2 cellular contexts compared by ENCODE assay signal in the genomic region with DNA sequence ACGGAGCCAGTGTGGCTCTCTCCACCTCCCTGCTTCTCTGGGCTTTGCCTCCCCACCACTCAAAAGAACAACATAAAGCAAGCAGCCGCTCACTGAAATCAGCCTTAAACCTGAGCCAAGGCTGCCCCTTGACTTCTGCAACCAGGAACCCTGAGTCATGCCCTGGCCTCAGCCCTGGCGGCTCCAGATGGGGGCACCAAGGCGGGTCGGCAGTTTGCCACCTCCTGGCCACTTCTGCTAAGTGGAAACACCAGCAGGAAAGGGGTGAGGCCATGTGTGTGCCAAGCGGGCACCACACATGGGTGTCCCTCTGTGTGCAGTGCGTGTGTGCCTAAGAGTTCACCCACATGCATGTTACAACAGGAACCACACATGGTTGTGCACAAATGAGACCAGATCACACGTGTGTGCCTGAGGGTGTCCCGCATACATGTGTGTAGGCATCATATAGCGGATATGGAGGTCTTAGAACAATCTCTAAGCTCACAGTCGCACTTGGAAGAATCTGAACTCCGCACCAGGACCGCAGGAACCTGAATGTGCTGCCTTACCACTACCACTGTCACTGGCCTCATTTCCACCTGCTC.
TF ChIP-seq lines count a peak whose summit lies in the region.

No MANE protein-coding gene starts in this region.

TF ChIP-seq in HCT116, 20 proteins besides CTCF, POLR2A, EP300 and RAD21 (continued from another document):
- TF ChIP-seq ELF1 (IDR thresholded peaks at IDR 0.05; ENCODE audit: borderline replicate concordance, low read depth) (no peak), SIN3A (IDR thresholded peaks at IDR 0.05; ENCODE audit: low read depth) (no peak), FOSL1 (IDR thresholded peaks at IDR 0.05; ENCODE audit: low read depth) (no peak), TCF7L2 (IDR thresholded peaks at IDR 0.05; ENCODE audit: borderline replicate concordance, extremely low read depth, insufficient read depth, insufficient read length) (no peak), POLR2AphosphoS5 (IDR thresholded peaks at IDR 0.05; ENCODE audit: low read depth, low read length) (no peak), SRF (IDR thresholded peaks at IDR 0.05; ENCODE audit: low read depth) (no peak), SP1 (IDR thresholded peaks at IDR 0.05; ENCODE audit: low read depth) (no peak), YY1 (IDR thresholded peaks at IDR 0.05; ENCODE audit: extremely low read depth, insufficient replicate concordance, low read depth, low read length) (no peak), EZH2phosphoT487 (IDR thresholded peaks at IDR 0.05; ENCODE audit: borderline replicate concordance) (no peak)
- TF ChIP-seq, protein P1, sequence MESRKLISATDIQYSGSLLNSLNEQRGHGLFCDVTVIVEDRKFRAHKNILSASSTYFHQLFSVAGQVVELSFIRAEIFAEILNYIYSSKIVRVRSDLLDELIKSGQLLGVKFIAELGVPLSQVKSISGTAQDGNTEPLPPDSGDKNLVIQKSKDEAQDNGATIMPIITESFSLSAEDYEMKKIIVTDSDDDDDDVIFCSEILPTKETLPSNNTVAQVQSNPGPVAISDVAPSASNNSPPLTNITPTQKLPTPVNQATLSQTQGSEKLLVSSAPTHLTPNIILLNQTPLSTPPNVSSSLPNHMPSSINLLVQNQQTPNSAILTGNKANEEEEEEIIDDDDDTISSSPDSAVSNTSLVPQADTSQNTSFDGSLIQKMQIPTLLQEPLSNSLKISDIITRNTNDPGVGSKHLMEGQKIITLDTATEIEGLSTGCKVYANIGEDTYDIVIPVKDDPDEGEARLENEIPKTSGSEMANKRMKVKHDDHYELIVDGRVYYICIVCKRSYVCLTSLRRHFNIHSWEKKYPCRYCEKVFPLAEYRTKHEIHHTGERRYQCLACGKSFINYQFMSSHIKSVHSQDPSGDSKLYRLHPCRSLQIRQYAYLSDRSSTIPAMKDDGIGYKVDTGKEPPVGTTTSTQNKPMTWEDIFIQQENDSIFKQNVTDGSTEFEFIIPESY (IDR thresholded peaks at IDR 0.05; ENCODE audit: extremely low read depth, insufficient replicate concordance, low read length), result no peak
- TF ChIP-seq, protein P2, sequence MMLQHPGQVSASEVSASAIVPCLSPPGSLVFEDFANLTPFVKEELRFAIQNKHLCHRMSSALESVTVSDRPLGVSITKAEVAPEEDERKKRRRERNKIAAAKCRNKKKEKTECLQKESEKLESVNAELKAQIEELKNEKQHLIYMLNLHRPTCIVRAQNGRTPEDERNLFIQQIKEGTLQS (IDR thresholded peaks at IDR 0.05), result no peak

TF ChIP-seq in SK-N-SH treated with all-trans-retinoic acid at 6 μM for 48 hours, 23 proteins besides CTCF, POLR2A, EP300 and RAD21 (continued from another document):
- TF ChIP-seq, protein P3, sequence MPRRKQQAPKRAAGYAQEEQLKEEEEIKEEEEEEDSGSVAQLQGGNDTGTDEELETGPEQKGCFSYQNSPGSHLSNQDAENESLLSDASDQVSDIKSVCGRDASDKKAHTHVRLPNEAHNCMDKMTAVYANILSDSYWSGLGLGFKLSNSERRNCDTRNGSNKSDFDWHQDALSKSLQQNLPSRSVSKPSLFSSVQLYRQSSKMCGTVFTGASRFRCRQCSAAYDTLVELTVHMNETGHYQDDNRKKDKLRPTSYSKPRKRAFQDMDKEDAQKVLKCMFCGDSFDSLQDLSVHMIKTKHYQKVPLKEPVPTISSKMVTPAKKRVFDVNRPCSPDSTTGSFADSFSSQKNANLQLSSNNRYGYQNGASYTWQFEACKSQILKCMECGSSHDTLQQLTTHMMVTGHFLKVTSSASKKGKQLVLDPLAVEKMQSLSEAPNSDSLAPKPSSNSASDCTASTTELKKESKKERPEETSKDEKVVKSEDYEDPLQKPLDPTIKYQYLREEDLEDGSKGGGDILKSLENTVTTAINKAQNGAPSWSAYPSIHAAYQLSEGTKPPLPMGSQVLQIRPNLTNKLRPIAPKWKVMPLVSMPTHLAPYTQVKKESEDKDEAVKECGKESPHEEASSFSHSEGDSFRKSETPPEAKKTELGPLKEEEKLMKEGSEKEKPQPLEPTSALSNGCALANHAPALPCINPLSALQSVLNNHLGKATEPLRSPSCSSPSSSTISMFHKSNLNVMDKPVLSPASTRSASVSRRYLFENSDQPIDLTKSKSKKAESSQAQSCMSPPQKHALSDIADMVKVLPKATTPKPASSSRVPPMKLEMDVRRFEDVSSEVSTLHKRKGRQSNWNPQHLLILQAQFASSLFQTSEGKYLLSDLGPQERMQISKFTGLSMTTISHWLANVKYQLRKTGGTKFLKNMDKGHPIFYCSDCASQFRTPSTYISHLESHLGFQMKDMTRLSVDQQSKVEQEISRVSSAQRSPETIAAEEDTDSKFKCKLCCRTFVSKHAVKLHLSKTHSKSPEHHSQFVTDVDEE (CRISPR knock-in tag; IDR thresholded peaks at IDR 0.05), result no peak
- TF ChIP-seq ZNF565 (CRISPR knock-in tag; conservative IDR thresholded peaks at IDR 0.05; ENCODE audit: low read depth) (no peak), ZFP3 (CRISPR knock-in tag; IDR thresholded peaks at IDR 0.05) (no peak), ARNTL (CRISPR knock-in tag; IDR thresholded peaks at IDR 0.05; ENCODE audit: borderline replicate concordance, low read depth) (no peak), BACH2 (CRISPR knock-in tag; IDR thresholded peaks at IDR 0.05; ENCODE audit: borderline replicate concordance) (no peak), ZFP30 (CRISPR knock-in tag; IDR thresholded peaks at IDR 0.05) (no peak), PPARA (CRISPR knock-in tag; IDR thresholded peaks at IDR 0.05; ENCODE audit: borderline replicate concordance) (no peak), RARB (CRISPR knock-in tag; IDR thresholded peaks at IDR 0.05) (no peak), GLIS3 (CRISPR knock-in tag; IDR thresholded peaks at IDR 0.05) (no peak), ZNF8 (CRISPR knock-in tag; IDR thresholded peaks at IDR 0.05) (no peak), ZNF70 (CRISPR knock-in tag; IDR thresholded peaks at IDR 0.05) (no peak), CSDC2 (CRISPR knock-in tag; IDR thresholded peaks at IDR 0.05) (no peak), ESRRG (CRISPR knock-in tag; IDR thresholded peaks at IDR 0.05) (no peak), TOX (CRISPR knock-in tag; IDR thresholded peaks at IDR 0.05; ENCODE audit: borderline replicate concordance) (no peak)
- TF ChIP-seq, protein P4, sequence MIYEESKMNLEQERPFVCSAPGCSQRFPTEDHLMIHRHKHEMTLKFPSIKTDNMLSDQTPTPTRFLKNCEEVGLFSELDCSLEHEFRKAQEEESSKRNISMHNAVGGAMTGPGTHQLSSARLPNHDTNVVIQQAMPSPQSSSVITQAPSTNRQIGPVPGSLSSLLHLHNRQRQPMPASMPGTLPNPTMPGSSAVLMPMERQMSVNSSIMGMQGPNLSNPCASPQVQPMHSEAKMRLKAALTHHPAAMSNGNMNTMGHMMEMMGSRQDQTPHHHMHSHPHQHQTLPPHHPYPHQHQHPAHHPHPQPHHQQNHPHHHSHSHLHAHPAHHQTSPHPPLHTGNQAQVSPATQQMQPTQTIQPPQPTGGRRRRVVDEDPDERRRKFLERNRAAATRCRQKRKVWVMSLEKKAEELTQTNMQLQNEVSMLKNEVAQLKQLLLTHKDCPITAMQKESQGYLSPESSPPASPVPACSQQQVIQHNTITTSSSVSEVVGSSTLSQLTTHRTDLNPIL (CRISPR knock-in tag; IDR thresholded peaks at IDR 0.05; ENCODE audit: low read depth), result no peak
